Comparison of ENCODE assay signal across 1 cellular context in the genomic region with DNA sequence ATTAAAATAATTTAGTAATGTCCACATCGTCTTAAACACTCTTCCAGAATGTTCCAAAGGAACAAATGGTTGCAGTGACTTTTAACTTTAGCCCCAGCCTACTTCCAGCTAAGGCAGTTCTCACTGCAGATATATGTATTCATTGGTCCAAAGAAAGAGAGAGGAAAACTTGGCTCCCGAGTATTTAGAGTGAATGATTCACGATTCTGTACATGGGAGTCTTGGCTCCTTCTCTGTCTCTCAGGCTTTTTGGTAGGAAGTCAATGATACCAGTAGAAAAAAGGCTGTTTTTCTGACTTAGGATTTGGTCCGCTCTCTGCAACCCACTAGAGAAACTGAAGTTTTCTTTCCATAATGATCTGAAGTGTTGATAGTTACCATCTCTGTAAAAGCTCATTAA.
TF ChIP-seq lines count a peak whose summit lies in the region.

No MANE protein-coding gene starts in this region.

TF ChIP-seq in WTC11, 78 proteins besides CTCF, POLR2A, EP300 and RAD21 (continued from another document):
- TF ChIP-seq, protein P1, sequence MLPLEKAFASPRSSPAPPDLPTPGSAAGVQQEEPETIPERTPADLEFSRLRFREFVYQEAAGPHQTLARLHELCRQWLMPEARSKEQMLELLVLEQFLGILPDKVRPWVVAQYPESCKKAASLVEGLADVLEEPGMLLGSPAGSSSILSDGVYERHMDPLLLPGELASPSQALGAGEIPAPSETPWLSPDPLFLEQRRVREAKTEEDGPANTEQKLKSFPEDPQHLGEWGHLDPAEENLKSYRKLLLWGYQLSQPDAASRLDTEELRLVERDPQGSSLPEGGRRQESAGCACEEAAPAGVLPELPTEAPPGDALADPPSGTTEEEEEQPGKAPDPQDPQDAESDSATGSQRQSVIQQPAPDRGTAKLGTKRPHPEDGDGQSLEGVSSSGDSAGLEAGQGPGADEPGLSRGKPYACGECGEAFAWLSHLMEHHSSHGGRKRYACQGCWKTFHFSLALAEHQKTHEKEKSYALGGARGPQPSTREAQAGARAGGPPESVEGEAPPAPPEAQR (CRISPR knock-in tag; IDR thresholded peaks at IDR 0.05), result no peak
- TF ChIP-seq, protein P2, sequence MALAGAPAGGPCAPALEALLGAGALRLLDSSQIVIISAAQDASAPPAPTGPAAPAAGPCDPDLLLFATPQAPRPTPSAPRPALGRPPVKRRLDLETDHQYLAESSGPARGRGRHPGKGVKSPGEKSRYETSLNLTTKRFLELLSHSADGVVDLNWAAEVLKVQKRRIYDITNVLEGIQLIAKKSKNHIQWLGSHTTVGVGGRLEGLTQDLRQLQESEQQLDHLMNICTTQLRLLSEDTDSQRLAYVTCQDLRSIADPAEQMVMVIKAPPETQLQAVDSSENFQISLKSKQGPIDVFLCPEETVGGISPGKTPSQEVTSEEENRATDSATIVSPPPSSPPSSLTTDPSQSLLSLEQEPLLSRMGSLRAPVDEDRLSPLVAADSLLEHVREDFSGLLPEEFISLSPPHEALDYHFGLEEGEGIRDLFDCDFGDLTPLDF (CRISPR knock-in tag; IDR thresholded peaks at IDR 0.05), result no peak
- TF ChIP-seq, protein P3, sequence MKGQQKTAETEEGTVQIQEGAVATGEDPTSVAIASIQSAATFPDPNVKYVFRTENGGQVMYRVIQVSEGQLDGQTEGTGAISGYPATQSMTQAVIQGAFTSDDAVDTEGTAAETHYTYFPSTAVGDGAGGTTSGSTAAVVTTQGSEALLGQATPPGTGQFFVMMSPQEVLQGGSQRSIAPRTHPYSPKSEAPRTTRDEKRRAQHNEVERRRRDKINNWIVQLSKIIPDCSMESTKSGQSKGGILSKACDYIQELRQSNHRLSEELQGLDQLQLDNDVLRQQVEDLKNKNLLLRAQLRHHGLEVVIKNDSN (CRISPR knock-in tag; IDR thresholded peaks at IDR 0.05), result no peak
- no peak for TF ChIP-seq ZNF121 (CRISPR knock-in tag; IDR thresholded peaks at IDR 0.05)
- TF ChIP-seq FOXJ3 (CRISPR knock-in tag; IDR thresholded peaks at IDR 0.05; ENCODE audit: borderline replicate concordance), result no peak
- TF ChIP-seq, protein P4, sequence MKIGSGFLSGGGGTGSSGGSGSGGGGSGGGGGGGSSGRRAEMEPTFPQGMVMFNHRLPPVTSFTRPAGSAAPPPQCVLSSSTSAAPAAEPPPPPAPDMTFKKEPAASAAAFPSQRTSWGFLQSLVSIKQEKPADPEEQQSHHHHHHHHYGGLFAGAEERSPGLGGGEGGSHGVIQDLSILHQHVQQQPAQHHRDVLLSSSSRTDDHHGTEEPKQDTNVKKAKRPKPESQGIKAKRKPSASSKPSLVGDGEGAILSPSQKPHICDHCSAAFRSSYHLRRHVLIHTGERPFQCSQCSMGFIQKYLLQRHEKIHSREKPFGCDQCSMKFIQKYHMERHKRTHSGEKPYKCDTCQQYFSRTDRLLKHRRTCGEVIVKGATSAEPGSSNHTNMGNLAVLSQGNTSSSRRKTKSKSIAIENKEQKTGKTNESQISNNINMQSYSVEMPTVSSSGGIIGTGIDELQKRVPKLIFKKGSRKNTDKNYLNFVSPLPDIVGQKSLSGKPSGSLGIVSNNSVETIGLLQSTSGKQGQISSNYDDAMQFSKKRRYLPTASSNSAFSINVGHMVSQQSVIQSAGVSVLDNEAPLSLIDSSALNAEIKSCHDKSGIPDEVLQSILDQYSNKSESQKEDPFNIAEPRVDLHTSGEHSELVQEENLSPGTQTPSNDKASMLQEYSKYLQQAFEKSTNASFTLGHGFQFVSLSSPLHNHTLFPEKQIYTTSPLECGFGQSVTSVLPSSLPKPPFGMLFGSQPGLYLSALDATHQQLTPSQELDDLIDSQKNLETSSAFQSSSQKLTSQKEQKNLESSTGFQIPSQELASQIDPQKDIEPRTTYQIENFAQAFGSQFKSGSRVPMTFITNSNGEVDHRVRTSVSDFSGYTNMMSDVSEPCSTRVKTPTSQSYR (CRISPR knock-in tag; IDR thresholded peaks at IDR 0.05), result no peak
- TF ChIP-seq NR3C1 (CRISPR knock-in tag; conservative IDR thresholded peaks at IDR 0.05; ENCODE audit: low read depth), result no peak
TF ChIP-seq in WTC11: peak in this region for 0.
